In genomic region chr21:17463441-17463840, GRCh38 we compare ENCODE assay signal across 11 cellular contexts. TPM values are rescaled to one million over a fixed set of nuclear protein-coding genes. Genes with fewer than 3 reads are reported as not detected.
DNase-seq lines count a peak whose midpoint lies in the region; ATAC-seq and TF ChIP-seq lines count a peak whose summit lies in the region.
"Had no signal": no experiment of that assay in that cellular context is flagged by ENCODE, and none has a peak within 500 bp of the region (broad histone marks: within the 10 kb centered on the region; RNA-seq: fewer than 3 reads in every experiment).

No MANE protein-coding gene starts in this region.

- peaks cover 7% of the 10 kb centered on the region for H3K27me3 Mint-ChIP-seq in activated CD4-positive, alpha-beta memory T cell treated with anti-CD3 and anti-CD28 coated beads, Interleukin-2, amount 10 ng/mL, durations not matched to agents 7 days and 5 days
- H3K27me3 Mint-ChIP-seq: activated B cell treated with CpG ODN at 0.5 μM for 24 hours had no signal

- H3K4me3 Mint-ChIP-seq in activated CD4-positive, alpha-beta memory T cell treated with anti-CD3 and anti-CD28 coated beads, Interleukin-2, amount 10 ng/mL, durations not matched to agents 7 days and 5 days: no peak overlapping the region
- H3K4me3 Mint-ChIP-seq: activated B cell treated with CpG ODN at 0.5 μM for 24 hours had no signal

- peak; percentile 34; the same call in 1 of the 2 replicates for ATAC-seq in HCT116
- peak; percentile 43 for ATAC-seq in gastroesophageal sphincter
- no peak for ATAC-seq in GM19395 (IDR thresholded peaks at IDR 0.05; ENCODE audit: unreplicated experiment)
- no peak for ATAC-seq in PC-3

- no peak overlapping the region for H3K27ac ChIP-seq in HCT116 (ENCODE audit: low read depth, low read length)
- H3K27ac ChIP-seq in WERI-Rb-1: no peak overlapping the region
- H3K27ac ChIP-seq in gastroesophageal sphincter: no peak overlapping the region
- no peak overlapping the region for H3K27ac ChIP-seq in OCI-LY7 (ENCODE audit: low read depth, low read length, poor library complexity, severe bottlenecking)
- H3K27ac ChIP-seq in PC-3 (ENCODE audit: low read length): no peak overlapping the region

- TF ChIP-seq EP300 in gastroesophageal sphincter (IDR thresholded peaks at IDR 0.05): no peak

- H3K27ac Mint-ChIP-seq in activated CD4-positive, alpha-beta memory T cell treated with anti-CD3 and anti-CD28 coated beads, Interleukin-2, amount 10 ng/mL, durations not matched to agents 7 days and 5 days: no peak overlapping the region
- H3K27ac Mint-ChIP-seq: activated B cell treated with CpG ODN at 0.5 μM for 24 hours had no signal

- H4K20me1 ChIP-seq in HCT116 (ENCODE audit: insufficient read depth) (no peaks in the 10 kb centered on the region), OCI-LY7 (ENCODE audit: insufficient read depth, low read length) (no peaks in the 10 kb centered on the region), PC-3 (ENCODE audit: low read length) (no peaks in the 10 kb centered on the region)

- H3K79me2 ChIP-seq in HCT116 (ENCODE audit: insufficient read depth, low read length) (no peaks in the 10 kb centered on the region), OCI-LY7 (ENCODE audit: insufficient read depth, low read depth, low read length) (no peaks in the 10 kb centered on the region), PC-3 (ENCODE audit: low read length) (no peaks in the 10 kb centered on the region)

- POLR2A ChIA-PET in HCT116 (lab: Charles Lee): no interaction called here
- POLR2A ChIA-PET in activated CD4-positive, alpha-beta memory T cell treated with anti-CD3 and anti-CD28 coated beads, Interleukin-2, amount 10 ng/mL, durations not matched to agents 7 days and 5 days (lab: Charles Lee): no interaction called here
- POLR2A ChIA-PET in OCI-LY7 (lab: Charles Lee): interaction anchor here (0.7 to 1.6 kb wide), 2 partner anchors 12 to 86 kb away, joined by 3 to 4 read pairs; no protein-coding TSS in a partner anchor
- POLR2A ChIA-PET in PC-3 (lab: Charles Lee; ENCODE audit: unreplicated experiment): no interaction called here

- H3K4me3 ChIP-seq in HCT116 (replicated peaks in 1 of 2; ENCODE audit: low read depth in 1 of 2, low read length in 2 of 2): no peak overlapping the region
- H3K4me3 ChIP-seq in WERI-Rb-1 (ENCODE audit: low read depth, low read length): no peak overlapping the region
- no peak overlapping the region for H3K4me3 ChIP-seq in gastroesophageal sphincter
- H3K4me3 ChIP-seq in OCI-LY7 (ENCODE audit: low read depth, low read length, poor library complexity, severe bottlenecking): no peak overlapping the region
- H3K4me3 ChIP-seq in PC-3 (ENCODE audit: low read length): no peak overlapping the region

- H3K27me3 ChIP-seq in HCT116 (ENCODE audit: insufficient read depth, low read length) (no peaks in the 10 kb centered on the region), WERI-Rb-1 (ENCODE audit: insufficient read depth, low read depth, severe bottlenecking) (no peaks in the 10 kb centered on the region), gastroesophageal sphincter (no peaks in the 10 kb centered on the region), PC-3 (ENCODE audit: low read length) (no peaks in the 10 kb centered on the region)

- H3K4me1 Mint-ChIP-seq in activated CD4-positive, alpha-beta memory T cell treated with anti-CD3 and anti-CD28 coated beads, Interleukin-2, amount 10 ng/mL, durations not matched to agents 7 days and 5 days: no peaks in the 10 kb centered on the region
- H3K4me1 Mint-ChIP-seq: activated B cell treated with CpG ODN at 0.5 μM for 24 hours had no signal

- H3K4me2 ChIP-seq in HCT116 (ENCODE audit: low read length) (no peak overlapping the region), OCI-LY7 (ENCODE audit: low read length) (no peak overlapping the region), PC-3 (ENCODE audit: low read length) (no peak overlapping the region)

- CTCF ChIA-PET in HCT116 (lab: Charles Lee) (no interaction called here), OCI-LY7 (lab: Charles Lee; ENCODE audit: unreplicated experiment) (no interaction called here), PC-3 (lab: Charles Lee) (no interaction called here)
- CTCF ChIA-PET in activated CD4-positive, alpha-beta memory T cell treated with anti-CD3 and anti-CD28 coated beads, Interleukin-2, amount 10 ng/mL, durations not matched to agents 7 days and 5 days (lab: Charles Lee): no interaction called here

- TF ChIP-seq CTCF in HCT116 (IDR thresholded peaks at IDR 0.05 in 2 of 3, conservative IDR thresholded peaks at IDR 0.05 in 1 of 3; ENCODE audit: borderline replicate concordance in 1 of 3, insufficient read depth in 1 of 3, low read depth in 2 of 3, low read length in 2 of 3) (no peak), WERI-Rb-1 (IDR thresholded peaks at IDR 0.05; ENCODE audit: low read depth, low read length) (no peak), gastroesophageal sphincter (IDR thresholded peaks at IDR 0.05) (no peak), OCI-LY7 (conservative IDR thresholded peaks at IDR 0.05; ENCODE audit: low read length) (no peak), PC-3 (conservative IDR thresholded peaks at IDR 0.05; ENCODE audit: low read depth, low read length) (no peak)

- TF ChIP-seq RAD21 in HCT116 (IDR thresholded peaks at IDR 0.05; ENCODE audit: low read depth): no peak

- BruUV-seq in HCT116 (replicated peaks; lab: Mats Ljungman, UMichigan) (no TSS peak), OCI-LY7 (replicated peaks; lab: Mats Ljungman, UMichigan) (no TSS peak), PC-3 (replicated peaks; lab: Mats Ljungman, UMichigan) (no TSS peak)

- TF ChIP-seq POLR2A in HCT116 (IDR thresholded peaks at IDR 0.05; ENCODE audit: borderline replicate concordance, extremely low read depth, insufficient read depth, insufficient read length): no peak
- no peak for TF ChIP-seq POLR2A in gastroesophageal sphincter (IDR thresholded peaks at IDR 0.05)

- intact Hi-C loops in HCT116 (cut with micrococcal nuclease) (no loop called here), OCI-LY7 (cut with micrococcal nuclease; ENCODE audit: unreplicated experiment) (no loop called here), PC-3 (cut with micrococcal nuclease) (no loop called here)

- H3K9me2 ChIP-seq in HCT116 (ENCODE audit: insufficient read depth) (no peaks in the 10 kb centered on the region), OCI-LY7 (ENCODE audit: insufficient read depth, low read length) (no peaks in the 10 kb centered on the region), PC-3 (replicated peaks; ENCODE audit: low read length) (no peaks in the 10 kb centered on the region)

- H3K9me3 ChIP-seq in HCT116 (ENCODE audit: control insufficient read depth in 1 of 2, insufficient read depth in 1 of 2, low read depth in 1 of 2, low read length in 2 of 2) (no peaks in the 10 kb centered on the region), WERI-Rb-1 (ENCODE audit: severe bottlenecking) (no peaks in the 10 kb centered on the region), gastroesophageal sphincter (no peaks in the 10 kb centered on the region), OCI-LY7 (ENCODE audit: low read length) (no peaks in the 10 kb centered on the region), PC-3 (ENCODE audit: low read length) (no peaks in the 10 kb centered on the region)

- H3K9me3 Mint-ChIP-seq in activated CD4-positive, alpha-beta memory T cell treated with anti-CD3 and anti-CD28 coated beads, Interleukin-2, amount 10 ng/mL, durations not matched to agents 7 days and 5 days: no peaks in the 10 kb centered on the region
- H3K9me3 Mint-ChIP-seq: activated B cell treated with CpG ODN at 0.5 μM for 24 hours had no signal

- H3K4me1 ChIP-seq in HCT116 (ENCODE audit: control insufficient read depth in 1 of 2, insufficient read depth in 2 of 2, low read length in 2 of 2) (peaks cover 13 to 31% of the 10 kb centered on the region in 2 experiments; a peak in 3 of 4 replicates), gastroesophageal sphincter (peaks cover 0 to 20% (median 5%) of the 10 kb centered on the region in 3 donors), OCI-LY7 (ENCODE audit: insufficient read depth, low read length, poor library complexity, severe bottlenecking) (peaks cover 8% of the 10 kb centered on the region), PC-3 (ENCODE audit: insufficient read depth, low read length) (no peaks in the 10 kb centered on the region)

- H2AFZ ChIP-seq in HCT116 (ENCODE audit: low read depth, low read length, poor library complexity, severe bottlenecking) (no peak overlapping the region), OCI-LY7 (ENCODE audit: low read length) (no peak overlapping the region; the same call in 1 of the 2 replicates), PC-3 (ENCODE audit: low read length) (no peak overlapping the region)

- no peaks in the 10 kb centered on the region for H3F3A ChIP-seq in PC-3 (ENCODE audit: low read length, unreplicated experiment)

- DNase-seq in HCT116 (ENCODE audit: low read depth, low spot score) (no peak), WERI-Rb-1 (peak; percentile 60), stromal cell of bone marrow (ENCODE audit: low read depth) (peak; percentile 95), OCI-LY7 (ENCODE audit: low spot score) (no peak), PC-3 (no peak)
- no peak for DNase-seq in activated CD4-positive, alpha-beta memory T cell treated with anti-CD3 and anti-CD28 coated beads, Interleukin-2, amount 10 ng/mL, durations not matched to agents 7 days and 5 days
- DNase-seq: activated B cell treated with CpG ODN at 0.5 μM for 24 hours; NCI-H526 treated with DMSO at 0.1 percent for 48 hours; stimulated activated naive CD4-positive, alpha-beta T cell treated with Interleukin-2 at 50 U/mL for 16 hours had no signal

- no peak overlapping the region for H3K9ac ChIP-seq in HCT116 (ENCODE audit: low read length)
- H3K9ac ChIP-seq in PC-3 (ENCODE audit: low read length): no peak overlapping the region

- no peaks in the 10 kb centered on the region for H3K36me3 ChIP-seq in HCT116 (ENCODE audit: control insufficient read depth in 1 of 2, insufficient read depth in 2 of 2, low read length in 2 of 2)
- no peaks in the 10 kb centered on the region for H3K36me3 ChIP-seq in WERI-Rb-1
- H3K36me3 ChIP-seq in gastroesophageal sphincter: no peaks in the 10 kb centered on the region
- H3K36me3 ChIP-seq in OCI-LY7 (ENCODE audit: insufficient read depth, low read length): no peaks in the 10 kb centered on the region
- H3K36me3 ChIP-seq in PC-3 (ENCODE audit: low read depth, low read length): no peaks in the 10 kb centered on the region

- WGBS in gastroesophageal sphincter (ENCODE audit: low coverage in 1 of 2), 2 donors: 15 to 17% methylated on average over 4 of the region's 4 CpGs

- RAD21 ChIA-PET in HCT116 (lab: Charles Lee; ENCODE audit: low non-redundant PET in 1 of 2, low total read pairs in 2 of 2, uncharacterized antibody in 2 of 2, unreplicated experiment in 2 of 2): no interaction called here

- no peaks in the 10 kb centered on the region for H3K36me3 Mint-ChIP-seq in activated CD4-positive, alpha-beta memory T cell treated with anti-CD3 and anti-CD28 coated beads, Interleukin-2, amount 10 ng/mL, durations not matched to agents 7 days and 5 days (ENCODE audit: low read depth)

RNA-seq across cellular contexts. Expression of gene CXADR, which starts 49.4 kb away (rescaled TPM):
- total RNA-seq in HCT116 (2021; ENCODE audit: unreplicated experiment) (21.6 TPM), gastroesophageal sphincter (10 to 100 TPM in 1 of 4 donors, 1 to 10 TPM in 2, under 1 TPM in 1; 0.54 to 10.6 (median 4.4) TPM), OCI-LY7 (2022) (5.4 and 6.6 TPM in 2 replicates), PC-3 (2014; rRNA removed) (11.2 and 11.5 TPM in 2 replicates)
- 10.3 and 10.8 TPM in 2 replicates for polyA plus RNA-seq in HCT116 (2012)
- under 1 TPM; 0.55 to 0.65 TPM for total RNA-seq in activated CD4-positive, alpha-beta memory T cell treated with anti-CD3 and anti-CD28 coated beads, Interleukin-2, amount 10 ng/mL, durations not matched to agents 7 days and 5 days
- total RNA-seq in OCI-LY7 (2014; rRNA removed; shearing (Covaris generic)): 6.3 and 6.7 TPM in 2 replicates
- total RNA-seq: activated B cell treated with CpG ODN at 0.5 μM for 24 hours had no signal

Comparison
In these comparisons a context has a peak if more than half of its experiments do, and no peak if none do; other contexts are left out.
1. ATAC-seq: peak in HCT116 (single experiment) and gastroesophageal sphincter (single experiment); none in GM19395 (single experiment) and PC-3 (single experiment).
2. DNase-seq: peak in WERI-Rb-1 (single experiment) and stromal cell of bone marrow (single experiment); none in HCT116 (single experiment), activated CD4-positive, alpha-beta memory T cell treated with anti-CD3 and anti-CD28 coated beads, Interleukin-2, amount 10 ng/mL, durations not matched to agents 7 days and 5 days (single experiment), OCI-LY7 (single experiment) and PC-3 (single experiment).